Comparison of ENCODE assay signal across 16 cellular contexts in genomic region chr10:13671874-13672273, GRCh38.
DNase-seq lines count a peak whose midpoint lies in the region; TF ChIP-seq lines count a peak whose summit lies in the region.
"Had no signal": no experiment of that assay in that cellular context is flagged by ENCODE, and none has a peak within 500 bp of the region (broad histone marks: within the 10 kb centered on the region; RNA-seq: fewer than 3 reads in every experiment).

No MANE protein-coding gene starts in this region.

- H3K27ac Mint-ChIP-seq in neural crest cell (ENCODE audit: unreplicated experiment) = peak overlapping the region; percentile 82
- no peak overlapping the region for H3K27ac Mint-ChIP-seq in activated naive CD4-positive, alpha-beta T cell treated with anti-CD3 and anti-CD28 coated beads for 36 hours
- H3K27ac Mint-ChIP-seq: CD14-positive monocyte had no signal

- CTCF ChIA-PET in activated naive CD4-positive, alpha-beta T cell treated with anti-CD3 and anti-CD28 coated beads for 36 hours (lab: Charles Lee) = interaction anchor here (0.7 kb wide), 1 partner anchor 111 kb away, joined by 3 read pairs; no protein-coding TSS in a partner anchor

- no peak for TF ChIP-seq CTCF in hepatocyte (IDR thresholded peaks at IDR 0.05; ENCODE audit: poor library complexity)
- no peak for TF ChIP-seq CTCF in neural crest cell (conservative IDR thresholded peaks at IDR 0.05)
- TF ChIP-seq CTCF in spleen (IDR thresholded peaks at IDR 0.05 in 8 of 11, conservative IDR thresholded peaks at IDR 0.05 in 3 of 11) = no peak

- H3K9me3 ChIP-seq in HUES48 (ENCODE audit: control insufficient read depth, insufficient read depth, low read length) (no peaks in the 10 kb centered on the region), hepatocyte (ENCODE audit: low read depth) (no peaks in the 10 kb centered on the region), spleen (no peaks in the 10 kb centered on the region)
- H3K9me3 ChIP-seq: HAP-1, SJSA1 had no signal

- H3K4me2 ChIP-seq in hepatocyte = peak overlapping the region; percentile 2

- no peak overlapping the region for H2AFZ ChIP-seq in hepatocyte

- peaks cover 33% of the 10 kb centered on the region for H3K4me1 Mint-ChIP-seq in neural crest cell
- H3K4me1 Mint-ChIP-seq in activated naive CD4-positive, alpha-beta T cell treated with anti-CD3 and anti-CD28 coated beads for 36 hours (ENCODE audit: low read depth) = no peaks in the 10 kb centered on the region

- no peak for DNase-seq in hepatocyte (ENCODE audit: low spot score)
- no peak for DNase-seq in neural crest cell (ENCODE audit: low read depth, low spot score)
- peak; percentile 61 for DNase-seq in spleen
- DNase-seq in activated effector memory CD4-positive, alpha-beta T cell treated with Interleukin-2 at 50 U/mL for 16 hours = no peak
- no peak for DNase-seq in activated naive CD4-positive, alpha-beta T cell treated with anti-CD3 and anti-CD28 coated beads for 36 hours
- no peak for DNase-seq in NCI-H82 (lab: John Stamatoyannopoulos, UW)
- DNase-seq: AML-193, DMS 273 treated with DMSO at 0.1 percent for 48 hours, GF-D8, NCI-H187 treated with DMSO at 0.1 percent for 48 hours, NCI-H446 treated with DMSO at 0.1 percent for 48 hours had no signal

- no peaks in the 10 kb centered on the region for H3K79me2 ChIP-seq in hepatocyte

- TF ChIP-seq POLR2A in spleen (IDR thresholded peaks at IDR 0.05) = no peak

- 78% methylated on average over 10 of the region's 10 CpGs for WGBS in hepatocyte (ENCODE audit: low lambda C conversion rate, missing lambda C conversion rate)
- WGBS in spleen, 5 donors = 90 to 95% (median 93%) methylated on average over 10 of the region's 10 CpGs

- no peak overlapping the region for H3K9ac ChIP-seq in HUES48 (ENCODE audit: low read depth, low read length)

- no peaks in the 10 kb centered on the region for H3K9me2 ChIP-seq in hepatocyte (replicated peaks; ENCODE audit: insufficient read depth)

- intact Hi-C loops in spleen (cut with DNase I; ENCODE audit: low total_unique reads) = no loop called here
- intact Hi-C loops in activated naive CD4-positive, alpha-beta T cell treated with anti-CD3 and anti-CD28 coated beads for 36 hours (cut with micrococcal nuclease) = no loop called here

- peaks cover 36% of the 10 kb centered on the region for H3K36me3 Mint-ChIP-seq in neural crest cell (ENCODE audit: low read depth)
- H3K36me3 Mint-ChIP-seq in activated naive CD4-positive, alpha-beta T cell treated with anti-CD3 and anti-CD28 coated beads for 36 hours (ENCODE audit: low read depth) = no peaks in the 10 kb centered on the region
- H3K36me3 Mint-ChIP-seq: CD14-positive monocyte had no signal

- H3K4me3 Mint-ChIP-seq in neural crest cell = no peak overlapping the region
- H3K4me3 Mint-ChIP-seq in activated naive CD4-positive, alpha-beta T cell treated with anti-CD3 and anti-CD28 coated beads for 36 hours = no peak overlapping the region
- H3K4me3 Mint-ChIP-seq: CD14-positive monocyte had no signal

- H3K27me3 ChIP-seq in HUES48 (ENCODE audit: control insufficient read depth, insufficient read depth, low read length) (no peaks in the 10 kb centered on the region), hepatocyte (no peaks in the 10 kb centered on the region), spleen (replicated peaks in 1 of 7) (no peaks in the 10 kb centered on the region)
- H3K27me3 ChIP-seq: SJSA1 had no signal

- H3K4me3 ChIP-seq in HUES48 (ENCODE audit: low read depth, low read length) (no peak overlapping the region), hepatocyte (no peak overlapping the region), spleen (no peak overlapping the region)
- H3K4me3 ChIP-seq: HAP-1, SJSA1 had no signal

- H3K4me1 ChIP-seq in HUES48 (ENCODE audit: control insufficient read depth, insufficient read depth, low read length) (peaks cover 20% of the 10 kb centered on the region), hepatocyte (ENCODE audit: insufficient read depth) (peaks cover 22% of the 10 kb centered on the region), spleen (no peaks in the 10 kb centered on the region)
- H3K4me1 ChIP-seq: HAP-1, SJSA1 had no signal

- no peaks in the 10 kb centered on the region for H4K20me1 ChIP-seq in hepatocyte (ENCODE audit: insufficient read depth, poor library complexity, severe bottlenecking)

- H3K36me3 ChIP-seq in HUES48 (ENCODE audit: control insufficient read depth, insufficient read depth, low read length) (peaks cover 7% of the 10 kb centered on the region; the same call in 1 of the 2 replicates), hepatocyte (replicated peaks; ENCODE audit: insufficient read depth, low read depth) (no peaks in the 10 kb centered on the region), spleen (peaks cover 0 to 92% (median 18%) of the 10 kb centered on the region in 6 donors)
- H3K36me3 ChIP-seq: HAP-1 had no signal

- H3K9me3 Mint-ChIP-seq in neural crest cell = no peaks in the 10 kb centered on the region
- no peaks in the 10 kb centered on the region for H3K9me3 Mint-ChIP-seq in activated naive CD4-positive, alpha-beta T cell treated with anti-CD3 and anti-CD28 coated beads for 36 hours
- H3K9me3 Mint-ChIP-seq: CD14-positive monocyte had no signal

- H3K27ac ChIP-seq in HUES48 (ENCODE audit: low read depth, low read length) = peak overlapping the region; percentile 41
- H3K27ac ChIP-seq in hepatocyte = peak overlapping the region; percentile 67
- H3K27ac ChIP-seq in spleen = no peak overlapping the region
- H3K27ac ChIP-seq: RWPE1, SJSA1 had no signal

- no peaks in the 10 kb centered on the region for H3K27me3 Mint-ChIP-seq in neural crest cell (ENCODE audit: low read depth)
- no peaks in the 10 kb centered on the region for H3K27me3 Mint-ChIP-seq in activated naive CD4-positive, alpha-beta T cell treated with anti-CD3 and anti-CD28 coated beads for 36 hours (ENCODE audit: low read depth)

Comparison
In these comparisons a context has a peak if more than half of its experiments do, and no peak if none do; other contexts are left out.
1. H3K27ac ChIP-seq: peak in HUES48 (single experiment) and hepatocyte (single experiment); none in spleen (0 of 8).